Comparison of ENCODE assay signal across 8 cellular contexts in genomic region chr11:121291896-121292502, GRCh38. TPM values are rescaled to one million over a fixed set of nuclear protein-coding genes. Genes with fewer than 3 reads are reported as not detected.
DNase-seq lines count a peak whose midpoint lies in the region; ATAC-seq and TF ChIP-seq lines count a peak whose summit lies in the region.

No MANE protein-coding gene starts in this region.

- peak; percentile 32 for ATAC-seq in HG02571 (IDR thresholded peaks at IDR 0.05; ENCODE audit: unreplicated experiment)

- peak overlapping the region; percentile 80 for H3K4me2 ChIP-seq in hepatocyte

- peak overlapping the region; percentile 46 to 82 (median 63) for H3K9ac ChIP-seq in skeletal muscle tissue (ENCODE audit: low read depth in 1 of 3, low read length in 3 of 3)

- 3% methylated on average over 19 of the region's 19 CpGs for WGBS in hepatocyte (ENCODE audit: low lambda C conversion rate, missing lambda C conversion rate)

- peaks cover 6% of the 10 kb centered on the region for H3K36me3 Mint-ChIP-seq in T-helper 1 cell treated with Interleukin-12 subunit alpha and Interleukin-12 subunit beta and Interleukin-4 antibody, amounts not matched to agents 30 μg/mL and 1 μg/mL, for 36 hours (ENCODE audit: low read depth)
- peaks cover 2% of the 10 kb centered on the region for H3K36me3 Mint-ChIP-seq in activated naive CD8-positive, alpha-beta T cell

- H3K79me2 ChIP-seq in hepatocyte: peaks cover 41% of the 10 kb centered on the region

- H3K4me1 ChIP-seq in hepatocyte (ENCODE audit: insufficient read depth) (peaks cover 24% of the 10 kb centered on the region), skeletal muscle tissue (ENCODE audit: control insufficient read depth in 3 of 3, insufficient read depth in 3 of 3, low read length in 3 of 3) (peaks cover 0 to 14% (median 9%) of the 10 kb centered on the region in 3 donors)

- H3K36me3 ChIP-seq in hepatocyte (replicated peaks; ENCODE audit: insufficient read depth, low read depth) (no peaks in the 10 kb centered on the region), skeletal muscle tissue (ENCODE audit: control insufficient read depth in 3 of 3, insufficient read depth in 3 of 3, low read length in 3 of 3) (peaks cover 0 to 3% (median 0%) of the 10 kb centered on the region in 3 donors)

- DNase-seq in T-helper 1 cell (no peak), NCI-H1092 (lab: John Stamatoyannopoulos, UW) (peak; percentile 69), hepatocyte (ENCODE audit: low spot score) (peak; percentile 19), mucosa of gallbladder (ENCODE audit: low spot score) (no peak)

- peaks cover 5% of the 10 kb centered on the region for H3K27me3 Mint-ChIP-seq in T-helper 1 cell treated with Interleukin-12 subunit alpha and Interleukin-12 subunit beta and Interleukin-4 antibody, amounts not matched to agents 30 μg/mL and 1 μg/mL, for 36 hours (ENCODE audit: low read depth)
- H3K27me3 Mint-ChIP-seq in activated naive CD8-positive, alpha-beta T cell: no peaks in the 10 kb centered on the region

- peak overlapping the region; percentile 60 for H2AFZ ChIP-seq in hepatocyte

- H3K4me1 Mint-ChIP-seq in T-helper 1 cell treated with Interleukin-12 subunit alpha and Interleukin-12 subunit beta and Interleukin-4 antibody, amounts not matched to agents 30 μg/mL and 1 μg/mL, for 36 hours (ENCODE audit: low read depth): peaks cover 30% of the 10 kb centered on the region
- peaks cover 50% of the 10 kb centered on the region for H3K4me1 Mint-ChIP-seq in activated naive CD8-positive, alpha-beta T cell (ENCODE audit: low read depth)

- peak overlapping the region; percentile 88 for H3K4me3 Mint-ChIP-seq in T-helper 1 cell treated with Interleukin-12 subunit alpha and Interleukin-12 subunit beta and Interleukin-4 antibody, amounts not matched to agents 30 μg/mL and 1 μg/mL, for 36 hours
- peak overlapping the region; percentile 94 for H3K4me3 Mint-ChIP-seq in activated naive CD8-positive, alpha-beta T cell

- H3K9me3 ChIP-seq in hepatocyte (ENCODE audit: low read depth): no peaks in the 10 kb centered on the region
- H3K9me3 ChIP-seq in skeletal muscle tissue (ENCODE audit: control insufficient read depth in 3 of 3, low read length in 3 of 3): no peaks in the 10 kb centered on the region

- H3K4me3 ChIP-seq in hepatocyte: peak overlapping the region; percentile 44
- H3K4me3 ChIP-seq in skeletal muscle tissue (ENCODE audit: low read length in 3 of 3): peak overlapping the region; percentile 79 to 94 (median 83)

- no peaks in the 10 kb centered on the region for H3K9me2 ChIP-seq in hepatocyte (replicated peaks; ENCODE audit: insufficient read depth)

- H3K27me3 ChIP-seq in hepatocyte (no peaks in the 10 kb centered on the region), skeletal muscle tissue (ENCODE audit: control insufficient read depth in 3 of 3, insufficient read depth in 3 of 3, low read length in 3 of 3) (no peaks in the 10 kb centered on the region)

- H3K27ac ChIP-seq in hepatocyte: peak overlapping the region; percentile 92
- H3K27ac ChIP-seq in skeletal muscle tissue (ENCODE audit: low read depth, low read length): peak overlapping the region; percentile 66

- TF ChIP-seq CTCF in hepatocyte (IDR thresholded peaks at IDR 0.05; ENCODE audit: poor library complexity): no peak

- peaks cover 33% of the 10 kb centered on the region for H4K20me1 ChIP-seq in hepatocyte (ENCODE audit: insufficient read depth, poor library complexity, severe bottlenecking)

- H3K27ac Mint-ChIP-seq in T-helper 1 cell treated with Interleukin-12 subunit alpha and Interleukin-12 subunit beta and Interleukin-4 antibody, amounts not matched to agents 30 μg/mL and 1 μg/mL, for 36 hours: peak overlapping the region; percentile 90
- H3K27ac Mint-ChIP-seq in activated naive CD8-positive, alpha-beta T cell: peak overlapping the region; percentile 93

- no peaks in the 10 kb centered on the region for H3K9me3 Mint-ChIP-seq in T-helper 1 cell treated with Interleukin-12 subunit alpha and Interleukin-12 subunit beta and Interleukin-4 antibody, amounts not matched to agents 30 μg/mL and 1 μg/mL, for 36 hours
- no peaks in the 10 kb centered on the region for H3K9me3 Mint-ChIP-seq in activated naive CD8-positive, alpha-beta T cell (ENCODE audit: low read depth)

RNA-seq across cellular contexts. Expression of gene SC5D, which starts 0.6 kb away (rescaled TPM):
- total RNA-seq in hepatocyte (164 and 166 TPM in 2 replicates), skeletal muscle tissue (15.7 TPM), mucosa of gallbladder (75.8 TPM)
- polyA plus RNA-seq in hepatocyte: 102 and 124 TPM in 2 replicates

Comparison
In these comparisons a context has a peak if more than half of its experiments do, and no peak if none do; other contexts are left out.
1. DNase-seq: peak in NCI-H1092 (single experiment) and hepatocyte (single experiment); none in T-helper 1 cell (0 of 5) and mucosa of gallbladder (single experiment).